In the genomic region with DNA sequence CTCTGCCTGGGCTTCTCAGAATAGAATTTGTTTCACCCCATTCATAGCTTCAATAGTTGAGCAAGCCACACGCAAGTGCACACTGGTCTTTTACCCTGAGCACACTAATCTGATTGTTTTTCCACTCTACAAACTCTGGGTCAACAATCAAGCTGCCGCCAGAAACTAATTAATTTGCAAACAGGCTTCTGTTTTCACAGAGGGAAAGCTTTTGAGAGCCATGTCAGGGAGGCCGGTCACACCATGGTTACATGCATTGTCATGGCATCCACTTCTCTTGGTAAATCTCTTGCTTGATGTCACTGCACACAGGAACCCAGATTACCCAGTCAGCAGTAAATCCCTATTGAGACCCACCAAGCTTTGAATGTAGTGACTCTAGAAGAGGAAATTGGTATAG, we compare ENCODE assay signal across 11 cellular contexts.
DNase-seq lines count a peak whose midpoint lies in the region; ATAC-seq and TF ChIP-seq lines count a peak whose summit lies in the region.
"Had no signal": no experiment of that assay in that cellular context is flagged by ENCODE, and none has a peak within 500 bp of the region (broad histone marks: within the 10 kb centered on the region; RNA-seq: fewer than 3 reads in every experiment).

No MANE protein-coding gene starts in this region.

- peak overlapping the region in 2 of 5 experiments; percentile 32 to 37 for H3K4me3 Mint-ChIP-seq in brain
- H3K4me3 Mint-ChIP-seq in neural crest cell = peak overlapping the region; percentile 54
- H3K4me3 Mint-ChIP-seq in T-cell = no peak overlapping the region
- H3K4me3 Mint-ChIP-seq: activated naive CD4-positive, alpha-beta T cell treated with anti-CD3 and anti-CD28 coated beads, Interleukin-2, amount 10 ng/mL, durations not matched to agents 7 days and 5 days; stimulated activated naive CD8-positive, alpha-beta T cell treated with anti-CD3 and anti-CD28 coated beads, Interleukin-15, Interleukin-2, amounts not matched to agents 100 ng/mL and 50 ng/mL, for 24 hours had no signal

- no peak for ATAC-seq in T-cell (replicated peaks in 1 of 4)

- H3K27me3 Mint-ChIP-seq in brain (peaks cover 15% of the 10 kb centered on the region), neural crest cell (ENCODE audit: low read depth) (no peaks in the 10 kb centered on the region), T-cell (no peaks in the 10 kb centered on the region)
- H3K27me3 Mint-ChIP-seq: activated naive CD4-positive, alpha-beta T cell treated with anti-CD3 and anti-CD28 coated beads, Interleukin-2, amount 10 ng/mL, durations not matched to agents 7 days and 5 days; stimulated activated naive CD8-positive, alpha-beta T cell treated with anti-CD3 and anti-CD28 coated beads, Interleukin-15, Interleukin-2, amounts not matched to agents 100 ng/mL and 50 ng/mL, for 24 hours had no signal

- POLR2A ChIA-PET in T-cell (lab: Charles Lee) = interaction anchor here in 1 of 2 donors (0.6 kb wide), 1 partner anchor 171 kb away, joined by 12 read pairs; no protein-coding TSS in a partner anchor

- peaks cover 13% of the 10 kb centered on the region for H3K36me3 Mint-ChIP-seq in brain
- peaks cover 6% of the 10 kb centered on the region for H3K36me3 Mint-ChIP-seq in neural crest cell (ENCODE audit: low read depth)
- no peaks in the 10 kb centered on the region for H3K36me3 Mint-ChIP-seq in T-cell
- H3K36me3 Mint-ChIP-seq: activated naive CD4-positive, alpha-beta T cell treated with anti-CD3 and anti-CD28 coated beads, Interleukin-2, amount 10 ng/mL, durations not matched to agents 7 days and 5 days had no signal

- peaks cover 43% of the 10 kb centered on the region for H3K4me1 Mint-ChIP-seq in brain
- peaks cover 53% of the 10 kb centered on the region for H3K4me1 Mint-ChIP-seq in neural crest cell
- no peaks in the 10 kb centered on the region for H3K4me1 Mint-ChIP-seq in T-cell
- H3K4me1 Mint-ChIP-seq: activated naive CD4-positive, alpha-beta T cell treated with anti-CD3 and anti-CD28 coated beads, Interleukin-2, amount 10 ng/mL, durations not matched to agents 7 days and 5 days had no signal

- no peaks in the 10 kb centered on the region for H3K9me3 Mint-ChIP-seq in brain
- no peaks in the 10 kb centered on the region for H3K9me3 Mint-ChIP-seq in neural crest cell
- H3K9me3 Mint-ChIP-seq in T-cell = no peaks in the 10 kb centered on the region
- H3K9me3 Mint-ChIP-seq: activated naive CD4-positive, alpha-beta T cell treated with anti-CD3 and anti-CD28 coated beads, Interleukin-2, amount 10 ng/mL, durations not matched to agents 7 days and 5 days; stimulated activated naive CD8-positive, alpha-beta T cell treated with anti-CD3 and anti-CD28 coated beads, Interleukin-15, Interleukin-2, amounts not matched to agents 100 ng/mL and 50 ng/mL, for 24 hours had no signal

- CTCF ChIA-PET in T-cell (lab: Charles Lee) = no interaction called here

- peak; percentile 43 for DNase-seq in DMS53 treated with DMSO at 0.1 percent for 48 hours (lab: John Stamatoyannopoulos, UW; ENCODE audit: unreplicated experiment)
- peak; percentile 9 for DNase-seq in NCI-H2107 (lab: John Stamatoyannopoulos, UW)
- peak; percentile 28 for DNase-seq in neural crest cell (ENCODE audit: low read depth, low spot score)
- no peak for DNase-seq in NCI-H187 (lab: John Stamatoyannopoulos, UW)
- no peak for DNase-seq in T-cell
- no peak for DNase-seq in OCI-M2 (lab: John Stamatoyannopoulos, UW; ENCODE audit: unreplicated experiment)
- DNase-seq in NCI-H2196 treated with DMSO at 0.1 percent for 48 hours (lab: John Stamatoyannopoulos, UW; ENCODE audit: unreplicated experiment) = no peak
- DNase-seq: activated naive CD4-positive, alpha-beta T cell treated with anti-CD3 and anti-CD28 coated beads, Interleukin-2, amount 10 ng/mL, durations not matched to agents 7 days and 5 days; NCI-H2171 had no signal

- no peak for TF ChIP-seq CTCF in brain (conservative IDR thresholded peaks at IDR 0.05)
- TF ChIP-seq CTCF in neural crest cell (conservative IDR thresholded peaks at IDR 0.05) = no peak

- H3K27ac Mint-ChIP-seq in brain (peak overlapping the region in 3 of 5 experiments; percentile 4 to 79 (median 49)), neural crest cell (ENCODE audit: unreplicated experiment) (peak overlapping the region; percentile 44), T-cell (no peak overlapping the region)
- H3K27ac Mint-ChIP-seq: activated naive CD4-positive, alpha-beta T cell treated with anti-CD3 and anti-CD28 coated beads, Interleukin-2, amount 10 ng/mL, durations not matched to agents 7 days and 5 days; stimulated activated naive CD8-positive, alpha-beta T cell treated with anti-CD3 and anti-CD28 coated beads, Interleukin-15, Interleukin-2, amounts not matched to agents 100 ng/mL and 50 ng/mL, for 24 hours had no signal

Comparison
In these comparisons a context has a peak if more than half of its experiments do, and no peak if none do; other contexts are left out.
1. DNase-seq: peak in DMS53 treated with DMSO at 0.1 percent for 48 hours (single experiment), NCI-H2107 (single experiment) and neural crest cell (single experiment); none in NCI-H187 (0 of 2), T-cell (0 of 34), OCI-M2 (single experiment) and NCI-H2196 treated with DMSO at 0.1 percent for 48 hours (single experiment).
2. H3K27ac Mint-ChIP-seq: peak in brain (3 of 5) and neural crest cell (single experiment); none in T-cell (0 of 2).